16 cellular contexts compared by ENCODE assay signal in the genomic region with DNA sequence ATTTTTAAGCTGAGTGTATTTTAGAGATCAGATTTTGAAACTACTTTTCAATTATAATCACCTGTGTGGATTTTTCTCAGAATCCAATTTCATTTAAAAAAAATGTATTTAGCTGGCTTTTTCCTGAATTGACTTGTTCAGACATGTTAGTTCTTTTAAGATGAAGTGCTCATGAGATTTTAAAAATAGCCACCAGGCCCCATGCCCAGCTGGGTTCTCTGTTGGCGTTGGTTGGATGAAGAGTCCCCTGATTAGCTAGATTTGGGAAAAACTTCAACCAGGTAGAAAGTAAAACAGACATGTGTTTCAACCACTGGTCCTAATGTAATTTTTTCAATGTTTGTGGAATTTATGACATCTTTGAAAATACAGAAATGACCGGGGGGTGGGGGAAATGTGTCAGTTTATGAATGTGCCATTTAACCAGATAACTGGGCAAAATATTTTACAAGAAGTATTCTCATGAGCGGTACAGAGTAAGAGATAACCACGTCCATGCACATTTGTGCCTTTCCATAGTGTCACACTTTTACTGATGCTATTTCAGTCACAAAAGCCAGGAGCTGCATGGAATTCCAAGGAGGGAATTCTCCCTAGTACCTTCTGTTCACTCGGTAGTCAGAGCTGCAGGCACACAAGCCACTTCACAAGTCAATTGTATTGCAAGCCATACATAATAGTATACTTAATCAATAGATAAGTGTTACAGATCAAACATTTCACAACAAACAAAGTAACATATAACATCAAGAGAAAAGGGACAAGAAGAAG. TPM values are rescaled to one million over a fixed set of nuclear protein-coding genes. Genes with fewer than 3 reads are reported as not detected.
"Had no signal": no experiment of that assay in that cellular context is flagged by ENCODE, and none has a peak within 500 bp of the region (broad histone marks: within the 10 kb centered on the region; RNA-seq: fewer than 3 reads in every experiment).

No MANE protein-coding gene starts in this region.

- H3K4me2 ChIP-seq: neural progenitor cell had no signal

- H3K36me3 ChIP-seq: neural progenitor cell, ovary had no signal

- H3K4me1 ChIP-seq: neural progenitor cell had no signal

- H3K4me3 ChIP-seq: neural progenitor cell, ovary had no signal

- H3K9me3 ChIP-seq: ovary had no signal

- H3K27ac ChIP-seq: neural progenitor cell, ovary had no signal

- ATAC-seq: activated CD8-positive, alpha-beta T cell treated with anti-CD3 and anti-CD28 coated beads for 36 hours; activated naive CD4-positive, alpha-beta T cell treated with anti-CD3 and anti-CD28 coated beads, Interleukin-2, amount 50 U/mL, for 72 hours; activated T-cell treated with anti-CD3 and anti-CD28 coated beads, Interleukin-2, amount 50 U/mL, for 4 hours; stimulated activated effector memory CD8-positive, alpha-beta T cell treated with anti-CD3 and anti-CD28 coated beads, Interleukin-12 subunit alpha, Interleukin-12 subunit beta, amount 100 ng/mL, for 72 hours; WTC11 had no signal

- H2AFZ ChIP-seq: neural progenitor cell had no signal

- FAIRE-seq: urothelium cell line had no signal

- H3K27me3 ChIP-seq: neural progenitor cell, ovary had no signal

- H3K9ac ChIP-seq: neural progenitor cell had no signal

- DNase-seq: activated CD4-positive, alpha-beta T cell treated with anti-CD3 and anti-CD28 coated beads for 4 hours; activated CD8-positive, alpha-beta T cell treated with anti-CD3 and anti-CD28 coated beads for 36 hours; activated gamma-delta T cell; activated T-cell treated with anti-CD3 and anti-CD28 coated beads, Interleukin-2, amount 50 U/mL, for 4 hours; effector memory CD4-positive, alpha-beta T cell; foreskin fibroblast; naive B cell; ovary; stimulated activated CD4-positive, alpha-beta T cell treated with anti-CD3 and anti-CD28 coated beads, Interleukin-12 subunit alpha, Interleukin-12 subunit beta, amount 100 ng/mL, for 4 hours; stimulated activated CD4-positive, alpha-beta T cell treated with anti-CD3 and anti-CD28 coated beads, Interleukin-2, amount 100 ng/mL, for 24 hours; T-helper 2 cell had no signal

RNA-seq across cellular contexts. Expression of a gene that starts 51.1 kb away (rescaled TPM):
- total RNA-seq: activated CD8-positive, alpha-beta T cell treated with anti-CD3 and anti-CD28 coated beads for 36 hours had no signal
